Comparison of ENCODE assay signal across 22 cellular contexts in genomic region chr4:41787931-41788330, GRCh38. TPM values are rescaled to one million over a fixed set of nuclear protein-coding genes. Genes with fewer than 3 reads are reported as not detected.
DNase-seq lines count a peak whose midpoint lies in the region; ATAC-seq and TF ChIP-seq lines count a peak whose summit lies in the region.
"Had no signal": no experiment of that assay in that cellular context is flagged by ENCODE, and none has a peak within 500 bp of the region (broad histone marks: within the 10 kb centered on the region; RNA-seq: fewer than 3 reads in every experiment).

No MANE protein-coding gene starts in this region.

- TF ChIP-seq CTCF in OCI-LY3 (IDR thresholded peaks at IDR 0.05; ENCODE audit: low read depth, low read length) (no peak), neural crest cell (conservative IDR thresholded peaks at IDR 0.05) (no peak), GM10248 (IDR thresholded peaks at IDR 0.05; ENCODE audit: control extremely low read depth, extremely low read depth, low read depth, missing control alignments) (no peak)

- peaks cover 4% of the 10 kb centered on the region for H3K9me3 Mint-ChIP-seq in neural crest cell

- H2AFZ ChIP-seq in OCI-LY3 (ENCODE audit: low read depth, low read length), result peak overlapping the region; percentile 17; the same call in 1 of the 2 replicates
- H2AFZ ChIP-seq: GM23248 had no signal

- no peak overlapping the region for H3K27ac ChIP-seq in OCI-LY3 (ENCODE audit: low read length)
- H3K27ac ChIP-seq: BLaER1 treated with 17β-estradiol and CSF1 and Interleukin-3, amounts not matched to agents 10 nM and 100 nM; GM23248 had no signal

- no peaks in the 10 kb centered on the region for H4K20me1 ChIP-seq in OCI-LY3 (ENCODE audit: insufficient read depth, low read length)
- H4K20me1 ChIP-seq: BLaER1 treated with 17β-estradiol and CSF1 and Interleukin-3, amounts not matched to agents 10 nM and 100 nM had no signal

- H3K27ac Mint-ChIP-seq in neural crest cell (ENCODE audit: unreplicated experiment) (no peak overlapping the region), T-helper 17 cell (no peak overlapping the region)
- H3K27ac Mint-ChIP-seq: B cell; CD4-positive, CD25-positive, alpha-beta regulatory T cell; CD8-positive, alpha-beta memory T cell had no signal

- H3K9ac ChIP-seq in OCI-LY3 (ENCODE audit: low read length), result no peak overlapping the region
- H3K9ac ChIP-seq: BLaER1 treated with 17β-estradiol and CSF1 and Interleukin-3, amounts not matched to agents 10 nM and 100 nM; GM23248 had no signal

- no peaks in the 10 kb centered on the region for H3K36me3 ChIP-seq in OCI-LY3 (replicated peaks; ENCODE audit: low read depth, low read length)
- H3K36me3 ChIP-seq: BLaER1 treated with 17β-estradiol and CSF1 and Interleukin-3, amounts not matched to agents 10 nM and 100 nM; HAP-1 had no signal

- H3K4me3 ChIP-seq in OCI-LY3 (ENCODE audit: low read length), result no peak overlapping the region
- H3K4me3 ChIP-seq: BLaER1 treated with 17β-estradiol and CSF1 and Interleukin-3, amounts not matched to agents 10 nM and 100 nM; GM12878; GM23248; HAP-1 had no signal

- H3K4me2 ChIP-seq in OCI-LY3 (ENCODE audit: low read length), result peak overlapping the region; percentile 11; the same call in 1 of the 2 replicates
- H3K4me2 ChIP-seq: BLaER1 treated with 17β-estradiol and CSF1 and Interleukin-3, amounts not matched to agents 10 nM and 100 nM had no signal

- H3K36me3 Mint-ChIP-seq in neural crest cell (ENCODE audit: low read depth) (no peaks in the 10 kb centered on the region), T-helper 17 cell (ENCODE audit: low read depth) (no peaks in the 10 kb centered on the region)
- H3K36me3 Mint-ChIP-seq: CD8-positive, alpha-beta memory T cell had no signal

- H3K27me3 Mint-ChIP-seq in neural crest cell (ENCODE audit: low read depth), result peaks cover 22% of the 10 kb centered on the region
- peaks cover 40% of the 10 kb centered on the region for H3K27me3 Mint-ChIP-seq in T-helper 17 cell
- H3K27me3 Mint-ChIP-seq: CD4-positive, CD25-positive, alpha-beta regulatory T cell had no signal

- ATAC-seq in T-helper 17 cell, result no peak
- ATAC-seq: GM12878 had no signal

- no peaks in the 10 kb centered on the region for H3K27me3 ChIP-seq in OCI-LY3 (ENCODE audit: low read depth, low read length)
- H3K27me3 ChIP-seq: BLaER1 treated with 17β-estradiol and CSF1 and Interleukin-3, amounts not matched to agents 10 nM and 100 nM had no signal

- H3K79me2 ChIP-seq in OCI-LY3 (ENCODE audit: low read length), result no peaks in the 10 kb centered on the region

- POLR2A ChIA-PET in GM10248 (lab: Yijun Ruan, JAX), result no interaction called here

- H3K4me1 ChIP-seq in OCI-LY3 (ENCODE audit: low read length), result peaks cover 29% of the 10 kb centered on the region

- DNase-seq in A172 (ENCODE audit: low spot score), result peak; percentile 23
- peak; percentile 67 for DNase-seq in islet precursor cell
- DNase-seq in neural crest cell (ENCODE audit: low read depth, low spot score), result peak; percentile 36
- no peak for DNase-seq in T-helper 17 cell
- DNase-seq in NCI-H187 treated with DMSO at 0.1 percent for 48 hours (lab: John Stamatoyannopoulos, UW), result no peak
- no peak for DNase-seq in GM10248 (ENCODE audit: extremely low spot score)
- DNase-seq in kidney tubule cell (ENCODE audit: low spot score), result no peak
- DNase-seq: 8988T; CD4-positive, CD25-positive, alpha-beta regulatory T cell; CD8-positive, alpha-beta memory T cell; COR-L47; DMS 273 treated with DMSO at 0.1 percent for 48 hours; DMS79; GF-D8; GM23248 had no signal

- peaks cover 45% of the 10 kb centered on the region for H3K4me1 Mint-ChIP-seq in neural crest cell
- H3K4me1 Mint-ChIP-seq in T-helper 17 cell, result no peaks in the 10 kb centered on the region
- H3K4me1 Mint-ChIP-seq: B cell; CD4-positive, CD25-positive, alpha-beta regulatory T cell; CD8-positive, alpha-beta memory T cell had no signal

- H3K9me3 ChIP-seq in OCI-LY3 (ENCODE audit: insufficient read depth, low read length) (no peaks in the 10 kb centered on the region), T-helper 17 cell (ENCODE audit: control insufficient read depth, low read length, poor library complexity, severe bottlenecking) (no peaks in the 10 kb centered on the region)
- H3K9me3 ChIP-seq: BLaER1 treated with 17β-estradiol and CSF1 and Interleukin-3, amounts not matched to agents 10 nM and 100 nM; HAP-1 had no signal

- peak overlapping the region; percentile 72 for H3K4me3 Mint-ChIP-seq in neural crest cell
- no peak overlapping the region for H3K4me3 Mint-ChIP-seq in T-helper 17 cell
- H3K4me3 Mint-ChIP-seq: B cell; CD4-positive, CD25-positive, alpha-beta regulatory T cell; CD8-positive, alpha-beta memory T cell had no signal

- CTCF ChIA-PET in GM10248 (lab: Yijun Ruan, JAX), result no interaction called here

RNA-seq across cellular contexts. Expression of gene PHOX2B, which starts 39.4 kb away (rescaled TPM):
- not detected in 2 replicates for total RNA-seq in A172 (2014; rRNA removed; shearing (Covaris generic))
- total RNA-seq in neural crest cell, result 28.4 and 28.5 TPM in 2 replicates
- total RNA-seq in T-helper 17 cell, result not detected
- total RNA-seq: B cell; CD4-positive, CD25-positive, alpha-beta regulatory T cell; CD8-positive, alpha-beta memory T cell; Daoy; GM12878; GM23248; H4 had no signal

Comparison
In these comparisons a context has a peak if more than half of its experiments do, and no peak if none do; other contexts are left out.
1. DNase-seq: peak in A172 (single experiment), islet precursor cell (single experiment) and neural crest cell (single experiment); none in T-helper 17 cell (0 of 3), NCI-H187 treated with DMSO at 0.1 percent for 48 hours (single experiment), GM10248 (single experiment) and kidney tubule cell (single experiment).
2. RNA of gene PHOX2B, which starts 39.4 kb away (total RNA-seq): 28.4 to 28.5 TPM in neural crest cell; not detected in A172 and not detected in T-helper 17 cell; every median in the first group is over 10 times any median in the second.